19 cellular contexts compared by ENCODE assay signal in the genomic region with DNA sequence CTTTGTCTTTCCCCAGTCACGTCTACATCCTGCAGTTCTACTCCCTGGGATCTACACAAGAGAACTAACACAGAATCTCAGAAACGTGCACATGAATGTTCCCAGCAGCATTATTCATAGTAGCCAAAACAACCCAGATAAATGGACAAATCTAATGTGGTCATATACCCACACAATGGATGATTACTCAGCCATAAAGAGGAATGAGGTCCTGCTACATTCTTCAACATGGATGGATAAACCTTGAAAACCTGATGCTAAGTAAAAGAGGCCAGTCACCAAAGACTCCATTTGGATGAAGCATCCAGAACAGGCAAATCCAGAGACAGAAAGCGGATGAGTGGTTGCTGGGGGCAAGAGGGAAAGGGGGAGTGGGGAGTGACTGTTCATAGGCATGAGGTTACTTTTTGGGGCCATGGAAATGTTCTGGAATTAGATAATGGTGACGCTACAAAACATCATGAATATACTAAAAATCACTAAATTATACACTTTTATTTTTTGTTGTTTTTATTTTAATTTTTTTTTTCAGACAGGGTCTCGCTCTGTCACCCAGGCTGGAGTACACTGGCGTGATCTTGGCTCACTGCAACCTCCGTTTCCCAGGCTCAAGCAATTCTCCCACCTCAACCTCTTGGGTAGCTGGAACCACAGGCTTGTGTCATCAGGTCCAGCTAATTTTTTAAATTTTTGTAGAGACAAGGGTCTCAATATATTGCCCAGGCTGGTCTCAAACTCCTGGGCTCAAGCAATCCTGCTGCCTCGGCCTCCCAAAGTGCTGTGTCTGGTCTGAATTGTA. TPM values are rescaled to one million over a fixed set of nuclear protein-coding genes. Genes with fewer than 3 reads are reported as not detected.
DNase-seq lines count a peak whose midpoint lies in the region; ATAC-seq and TF ChIP-seq lines count a peak whose summit lies in the region.
"Had no signal": no experiment of that assay in that cellular context is flagged by ENCODE, and none has a peak within 500 bp of the region (broad histone marks: within the 10 kb centered on the region; RNA-seq: fewer than 3 reads in every experiment).

No MANE protein-coding gene starts in this region.

- H3K9me2 ChIP-seq in GM23248 (ENCODE audit: insufficient read depth), result no peaks in the 10 kb centered on the region

- no peak for TF ChIP-seq EP300 in esophagus muscularis mucosa (IDR thresholded peaks at IDR 0.05)

- H2BK12ac ChIP-seq in trophoblast cell (ENCODE audit: low read length), result no peak overlapping the region

- TF ChIP-seq POLR2A in esophagus muscularis mucosa (IDR thresholded peaks at IDR 0.05; ENCODE audit: low read depth), result no peak

- no peak overlapping the region for H3K4ac ChIP-seq in trophoblast cell (ENCODE audit: low read depth, low read length)

- no peak overlapping the region for H3K23ac ChIP-seq in trophoblast cell (ENCODE audit: low read length)

- H2AFZ ChIP-seq in GM23248 (no peak overlapping the region), trophoblast cell (ENCODE audit: insufficient read depth, low read length, poor library complexity) (no peak overlapping the region)

- H2BK120ac ChIP-seq in trophoblast cell (ENCODE audit: insufficient read depth, low read length, poor library complexity), result no peak overlapping the region

- H3K18ac ChIP-seq in trophoblast cell (ENCODE audit: low read length), result no peak overlapping the region

- no peaks in the 10 kb centered on the region for H4K20me1 ChIP-seq in GM23248 (ENCODE audit: insufficient read depth)

- H3K9ac ChIP-seq in GM23248, result no peak overlapping the region
- H3K9ac ChIP-seq in trophoblast cell (ENCODE audit: low read length), result no peak overlapping the region

- H2AK5ac ChIP-seq in trophoblast cell (ENCODE audit: low read length), result no peak overlapping the region

- H3K27me3 ChIP-seq in GM23248 (replicated peaks; ENCODE audit: insufficient read depth) (no peaks in the 10 kb centered on the region), esophagus muscularis mucosa (no peaks in the 10 kb centered on the region), trophoblast cell (ENCODE audit: insufficient read depth, low read length) (no peaks in the 10 kb centered on the region)
- H3K27me3 ChIP-seq: cardiac muscle cell had no signal

- ATAC-seq in HG02884 (IDR thresholded peaks at IDR 0.05; ENCODE audit: unreplicated experiment) (no peak), HG03354 (IDR thresholded peaks at IDR 0.05; ENCODE audit: poor library complexity, severe bottlenecking, unreplicated experiment) (no peak)
- ATAC-seq: stimulated activated effector memory CD8-positive, alpha-beta T cell treated with anti-CD3 and anti-CD28 coated beads, Interleukin-12 subunit alpha, Interleukin-12 subunit beta, amount 100 ng/mL, for 72 hours had no signal

- H2BK5ac ChIP-seq in trophoblast cell (ENCODE audit: low read depth, low read length, poor library complexity), result no peak overlapping the region

- no peak overlapping the region for H3K4me2 ChIP-seq in GM23248 (ENCODE audit: unreplicated experiment)
- no peak overlapping the region for H3K4me2 ChIP-seq in trophoblast cell (ENCODE audit: low read length)

- DNase-seq in GM23248, result peak; percentile 25
- DNase-seq in esophagus muscularis mucosa (ENCODE audit: extremely low spot score), result no peak
- peak; percentile 74 to 94 for DNase-seq in trophoblast cell
- DNase-seq in NCI-H526 treated with DMSO at 0.1 percent for 48 hours (lab: John Stamatoyannopoulos, UW), result no peak
- no peak for DNase-seq in activated CD8-positive, alpha-beta memory T cell treated with anti-CD3 and anti-CD28 coated beads for 24 hours
- DNase-seq: activated CD4-positive, alpha-beta T cell treated with anti-CD3 and anti-CD28 coated beads, Interleukin-2, amount 50 U/mL, for 1 hour; activated naive CD4-positive, alpha-beta T cell treated with anti-CD3 and anti-CD28 coated beads, Interleukin-2, amount 10 ng/mL, durations not matched to agents 7 days and 5 days; activated T-cell treated with anti-CD3 and anti-CD28 coated beads for 4 hours; effector CD4-positive, alpha-beta T cell; mesendoderm; NCI-H1436; retina had no signal

- H3K27ac ChIP-seq in GM23248 (no peak overlapping the region), angular gyrus (ENCODE audit: low read depth, low read length) (peak overlapping the region; percentile 26), esophagus muscularis mucosa (replicated peaks in 1 of 4) (peak overlapping the region; percentile 65 to 77 (median 76)), trophoblast cell (ENCODE audit: low read depth, low read length) (no peak overlapping the region)
- H3K27ac ChIP-seq: cardiac muscle cell had no signal

- no peak overlapping the region for H4K8ac ChIP-seq in trophoblast cell (ENCODE audit: low read depth, low read length)

- no peaks in the 10 kb centered on the region; the same call in 1 of the 2 replicates for H3F3A ChIP-seq in GM23248 (ENCODE audit: insufficient read depth)

- no peak overlapping the region for H4K12ac ChIP-seq in trophoblast cell (ENCODE audit: low read depth, low read length)

- H3K79me2 ChIP-seq in GM23248 (ENCODE audit: insufficient read depth) (peaks cover 34% of the 10 kb centered on the region), trophoblast cell (ENCODE audit: control insufficient read depth, insufficient read depth, low read length, poor library complexity) (no peaks in the 10 kb centered on the region)

- H3K9me3 ChIP-seq in GM23248 (ENCODE audit: low read depth), result no peaks in the 10 kb centered on the region
- H3K9me3 ChIP-seq in esophagus muscularis mucosa, result no peaks in the 10 kb centered on the region
- no peaks in the 10 kb centered on the region for H3K9me3 ChIP-seq in trophoblast cell (ENCODE audit: insufficient read depth, low read depth, low read length)

- 88 to 89% methylated on average over 8 of the region's 8 CpGs for WGBS in GM23248 (ENCODE audit: low coverage in 1 of 2, low lambda C conversion rate in 2 of 2, missing lambda C conversion rate in 2 of 2), 2 experiments
- WGBS in esophagus muscularis mucosa, result 87% methylated on average over 8 of the region's 8 CpGs
- WGBS in trophoblast cell (ENCODE audit: extremely low coverage, insufficient coverage, insufficient read length), result no CpG with 5 or more reads among the region's 8 CpGs

- H4K91ac ChIP-seq in trophoblast cell (ENCODE audit: low read depth, low read length), result no peak overlapping the region

- H3K4me3 ChIP-seq in GM23248 (no peak overlapping the region), esophagus muscularis mucosa (no peak overlapping the region), trophoblast cell (ENCODE audit: low read depth, low read length) (no peak overlapping the region)
- H3K4me3 ChIP-seq: cardiac muscle cell had no signal

- no peak overlapping the region for H3K14ac ChIP-seq in trophoblast cell (ENCODE audit: low read length)

- in situ Hi-C loops in GM23248 (cut with MboI), result no loop called here

- H3K36me3 ChIP-seq in GM23248 (ENCODE audit: low read depth) (0 out of 2 replicates have a peak, but pooled peaks cover 6% of the 10 kb centered on the region), esophagus muscularis mucosa (peaks cover 15 to 54% (median 38%) of the 10 kb centered on the region in 4 donors), trophoblast cell (ENCODE audit: control insufficient read depth in 1 of 2, insufficient read depth in 2 of 2, low read length in 2 of 2) (peaks cover 27 to 33% of the 10 kb centered on the region in 2 experiments)

- TF ChIP-seq CTCF in esophagus muscularis mucosa (IDR thresholded peaks at IDR 0.05), result no peak

- intact Hi-C loops in esophagus muscularis mucosa (cut with DNase I), result no loop called here

- peaks cover 2% of the 10 kb centered on the region for H3K79me1 ChIP-seq in trophoblast cell (ENCODE audit: low read length)

- H3K4me1 ChIP-seq in GM23248 (ENCODE audit: insufficient read depth) (peaks cover 4% of the 10 kb centered on the region; the same call in 1 of the 2 replicates), esophagus muscularis mucosa (peaks cover 61 to 91% (median 86%) of the 10 kb centered on the region in 4 donors), trophoblast cell (ENCODE audit: control insufficient read depth in 1 of 2, insufficient read depth in 2 of 2, low read length in 2 of 2) (peaks cover 10 to 11% of the 10 kb centered on the region in 2 experiments)

RNA-seq across cellular contexts. Expression of a gene that starts 50.8 kb away (rescaled TPM):
- 13.0 and 18.3 TPM in 2 replicates for total RNA-seq in GM23248 (2014; rRNA removed; shearing (Covaris generic))
- 15.6 and 16.3 TPM in 2 replicates for polyA plus RNA-seq in GM23248 (2016; fragmentation: Nextera tagmentation; extraction: Ambion mirVana)
- 1 to 10 TPM; 5.1 to 7.5 (median 6.3) TPM for total RNA-seq in esophagus muscularis mucosa
- polyA plus RNA-seq in trophoblast cell (2013), result 17.6 and 18.6 TPM in 2 replicates

RNA-seq across cellular contexts. Expression of a gene that starts 51.6 kb away (rescaled TPM):
- 0.32 and 0.76 TPM in 2 replicates for total RNA-seq in GM23248 (2014; rRNA removed; shearing (Covaris generic))
- polyA plus RNA-seq in GM23248 (2016; fragmentation: Nextera tagmentation; extraction: Ambion mirVana), result 0.20 and 0.24 TPM in 2 replicates
- total RNA-seq in esophagus muscularis mucosa, result under 1 TPM in 3 of 4 donors, not detected in 1; 0.34 to 0.66 (median 0.42) TPM
- 0.03 TPM in 1 of 2 replicates, not detected in the other for polyA plus RNA-seq in trophoblast cell (2013)
- total RNA-seq: A673, cardiac muscle cell, neural crest cell had no signal
- polyA plus RNA-seq: cardiac muscle cell had no signal

Comparison
In these comparisons a context has a peak if more than half of its experiments do, and no peak if none do; other contexts are left out.
1. DNase-seq: peak in GM23248 (single experiment) and trophoblast cell (2 of 2); none in esophagus muscularis mucosa (single experiment), NCI-H526 treated with DMSO at 0.1 percent for 48 hours (single experiment) and activated CD8-positive, alpha-beta memory T cell treated with anti-CD3 and anti-CD28 coated beads for 24 hours (single experiment).
2. H3K27ac ChIP-seq: peak in angular gyrus (single experiment) and esophagus muscularis mucosa (4 of 4); none in GM23248 (single experiment) and trophoblast cell (single experiment).